8 cellular contexts compared by ENCODE assay signal in the genomic region with DNA sequence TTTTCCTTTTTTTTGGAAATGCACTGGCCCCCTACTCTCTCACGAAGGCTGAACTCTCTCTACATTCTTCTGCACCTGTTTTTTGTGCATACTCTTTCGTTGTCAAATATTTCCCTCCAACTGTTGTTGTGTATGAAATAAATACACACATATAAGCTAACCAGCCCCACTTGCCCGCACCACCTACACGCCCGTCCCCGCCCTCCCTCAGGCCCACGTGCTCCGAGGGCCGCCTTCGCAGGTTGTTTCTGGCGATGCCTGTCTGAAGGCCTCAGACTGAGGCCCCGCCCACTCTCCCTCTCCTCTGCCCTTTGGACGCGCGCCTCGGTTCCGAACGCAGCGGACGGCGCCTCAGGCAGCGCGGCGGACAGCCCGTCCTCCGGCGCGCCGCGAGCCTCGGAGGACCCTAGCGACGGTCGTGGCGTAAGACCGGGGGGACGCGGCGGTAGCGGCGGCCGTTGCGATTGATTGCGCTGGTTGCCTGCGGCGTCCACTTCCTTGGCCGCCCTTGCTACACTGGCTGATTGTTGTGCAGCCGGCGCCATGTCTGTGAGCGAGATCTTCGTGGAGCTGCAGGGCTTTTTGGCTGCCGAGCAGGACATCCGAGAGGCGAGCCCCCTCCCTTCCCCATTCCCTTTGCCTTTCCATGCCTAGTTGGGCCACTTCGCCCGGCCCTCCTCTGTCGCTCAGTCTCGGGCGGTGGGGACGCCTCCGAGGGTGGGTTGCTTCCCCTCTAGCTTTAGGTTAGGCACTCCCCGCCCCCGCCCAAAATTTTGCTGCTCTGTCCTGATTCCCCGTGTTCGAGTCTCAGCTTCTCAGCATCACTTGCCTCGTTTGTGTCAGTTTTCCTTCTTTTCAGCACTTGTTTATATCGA. TPM values are rescaled to one million over a fixed set of nuclear protein-coding genes. Genes with fewer than 3 reads are reported as not detected.
DNase-seq lines count a peak whose midpoint lies in the region; ATAC-seq and TF ChIP-seq lines count a peak whose summit lies in the region.

A gene (plus strand): TSS at position 415 of the 875 bp plus-strand sequence. CDS start 129 bp downstream, at position 544.

- H3K4me1 ChIP-seq in OCI-LY1 (ENCODE audit: insufficient read depth, low read length, severe bottlenecking), result peaks cover 33% of the 10 kb centered on the region
- no peaks in the 10 kb centered on the region for H3K4me1 ChIP-seq in mesodermal cell (ENCODE audit: control insufficient read depth, insufficient read depth, low read length, poor library complexity, severe bottlenecking)

- in situ Hi-C loops in endometrial microvascular endothelial cells (cut with HindIII; ENCODE audit: inconsistent ontology term, low pct_unique_long_range_greater_than_20kb, low sequenced_read_pairs), result no loop called here

- peak within 1 kb of the TSS; percentile 83 for H3K9ac ChIP-seq in OCI-LY1 (ENCODE audit: low read length)

- H3K9me2 ChIP-seq in OCI-LY1 (ENCODE audit: low read depth, low read length), result no peaks in the 10 kb centered on the region

- peak within 1 kb of the TSS; percentile 94 for H3K4me2 ChIP-seq in OCI-LY1 (ENCODE audit: low read length)

- ATAC-seq in GM21526 (IDR thresholded peaks at IDR 0.05; ENCODE audit: low FRiP score, unreplicated experiment), result peak; percentile 99

- H4K20me1 ChIP-seq in OCI-LY1 (ENCODE audit: insufficient read depth, low read length), result no peaks in the 10 kb centered on the region

- H3K27me3 ChIP-seq in OCI-LY1 (ENCODE audit: insufficient read depth, low read length), result no peaks in the 10 kb centered on the region

- H3K9me3 ChIP-seq in OCI-LY1 (ENCODE audit: low read length) (no peaks in the 10 kb centered on the region), mesodermal cell (ENCODE audit: control insufficient read depth, low read length) (no peaks in the 10 kb centered on the region)

- 0 to 1% methylated on average over 53 to 64 of the region's 67 CpGs for WGBS in mesodermal cell (ENCODE audit: insufficient coverage in 2 of 2), 2 experiments

- H3K27ac ChIP-seq in OCI-LY1 (ENCODE audit: low read depth, low read length, poor library complexity, severe bottlenecking) (peak within 1 kb of the TSS; percentile 46), mesodermal cell (ENCODE audit: low read depth, low read length, severe bottlenecking) (peak within 1 kb of the TSS; percentile 88)

- TF ChIP-seq CTCF in OCI-LY1 (IDR thresholded peaks at IDR 0.05; ENCODE audit: low read length), result no peak

- H3K36me3 ChIP-seq in OCI-LY1 (ENCODE audit: insufficient read depth, low read length) (peaks cover 28% of the 10 kb centered on the region), mesodermal cell (ENCODE audit: control insufficient read depth, insufficient read depth, low read length) (peaks cover 20% of the 10 kb centered on the region)

- H3F3A ChIP-seq in OCI-LY1 (ENCODE audit: insufficient read depth, low read length), result no peaks in the 10 kb centered on the region

- H3K79me2 ChIP-seq in OCI-LY1 (ENCODE audit: insufficient read depth, low read length), result peaks cover 32% of the 10 kb centered on the region

- H3K4me3 ChIP-seq in OCI-LY1 (ENCODE audit: low read depth, low read length, poor library complexity, severe bottlenecking) (peak within 1 kb of the TSS; percentile 93), mesodermal cell (ENCODE audit: extremely low read depth, insufficient read depth, low read length, poor library complexity, severe bottlenecking) (peak within 1 kb of the TSS; percentile 98)

- no peak within 1 kb of the TSS for H2AFZ ChIP-seq in OCI-LY1 (ENCODE audit: low read length)

- peak; percentile 99 for DNase-seq in DMS 273 (lab: John Stamatoyannopoulos, UW; ENCODE audit: unreplicated experiment)
- DNase-seq in HuH-7 (ENCODE audit: low spot score), result peak; percentile 79
- DNase-seq in activated CD8-positive, alpha-beta memory T cell treated with anti-CD3 and anti-CD28 coated beads, Interleukin-2, amount 50 U/mL, for 4 hours, result peak; percentile 97
- DNase-seq in stimulated activated CD8-positive, alpha-beta memory T cell treated with anti-CD3 and anti-CD28 coated beads, Interleukin-15, amount 100 ng/mL, for 24 hours (ENCODE audit: low read depth), result peak; percentile 88

RNA-seq across cellular contexts. Expression of the gene that starts here (rescaled TPM):
- 77.9 TPM for total RNA-seq in endometrial microvascular endothelial cells (ENCODE audit: inconsistent ontology term)
- 81.4 TPM for polyA plus RNA-seq in mesodermal cell (2013, experiment 1 of 2)
- 70.4 TPM for polyA plus RNA-seq in mesodermal cell (2013, experiment 2 of 2)

Comparison
In these comparisons a context has a peak if more than half of its experiments do, and no peak if none do; other contexts are left out.
1. Peak in every context shown above with its lines: DNase-seq, ATAC-seq, H3K4me3 ChIP-seq and H3K27ac ChIP-seq.